In the genomic region with DNA sequence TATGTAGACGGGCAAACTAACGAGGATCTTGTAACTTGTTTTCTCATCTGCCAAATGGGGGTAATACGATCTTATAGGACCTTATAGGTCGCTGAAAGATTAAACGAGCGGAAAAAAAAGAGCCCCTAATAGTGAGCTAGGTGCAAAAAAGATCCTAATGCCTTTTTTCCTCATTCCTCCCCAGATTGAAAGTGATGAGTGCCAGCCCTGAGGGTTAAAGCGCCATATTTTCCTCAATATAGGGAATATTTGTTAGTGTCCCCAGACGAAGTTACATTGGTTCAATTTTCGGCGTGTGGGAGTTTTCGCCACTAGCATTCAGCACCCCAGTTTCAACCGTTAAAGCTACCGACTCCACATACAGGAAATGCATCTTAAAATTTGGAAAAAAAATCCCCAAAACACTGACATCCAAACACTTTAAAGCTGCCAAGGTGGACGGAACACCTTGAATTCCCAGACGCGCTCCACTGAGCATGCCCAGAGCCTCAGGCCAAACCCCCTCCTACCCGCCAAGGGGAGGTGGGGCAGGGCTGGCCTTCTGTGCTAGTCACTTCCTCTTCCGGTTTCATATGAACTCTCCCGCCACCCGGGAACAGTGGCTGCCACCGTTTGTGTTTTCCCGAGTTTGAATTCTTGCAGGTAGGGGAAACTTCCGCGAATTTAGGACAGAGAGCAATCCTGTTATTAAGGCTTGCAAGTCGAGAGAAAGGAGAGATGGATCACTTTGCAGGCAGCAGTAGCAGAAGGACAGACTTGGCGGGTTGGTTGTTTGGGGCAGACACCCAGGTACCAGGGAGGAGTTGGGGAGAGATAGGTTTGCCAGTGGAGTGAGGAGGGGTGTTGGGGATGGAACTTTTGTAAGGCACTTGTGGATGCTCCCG, we compare ENCODE assay signal across 8 cellular contexts. TPM values are rescaled to one million over a fixed set of nuclear protein-coding genes. Genes with fewer than 3 reads are reported as not detected.
DNase-seq lines count a peak whose midpoint lies in the region; ATAC-seq lines count a peak whose summit lies in the region.

A gene with protein sequence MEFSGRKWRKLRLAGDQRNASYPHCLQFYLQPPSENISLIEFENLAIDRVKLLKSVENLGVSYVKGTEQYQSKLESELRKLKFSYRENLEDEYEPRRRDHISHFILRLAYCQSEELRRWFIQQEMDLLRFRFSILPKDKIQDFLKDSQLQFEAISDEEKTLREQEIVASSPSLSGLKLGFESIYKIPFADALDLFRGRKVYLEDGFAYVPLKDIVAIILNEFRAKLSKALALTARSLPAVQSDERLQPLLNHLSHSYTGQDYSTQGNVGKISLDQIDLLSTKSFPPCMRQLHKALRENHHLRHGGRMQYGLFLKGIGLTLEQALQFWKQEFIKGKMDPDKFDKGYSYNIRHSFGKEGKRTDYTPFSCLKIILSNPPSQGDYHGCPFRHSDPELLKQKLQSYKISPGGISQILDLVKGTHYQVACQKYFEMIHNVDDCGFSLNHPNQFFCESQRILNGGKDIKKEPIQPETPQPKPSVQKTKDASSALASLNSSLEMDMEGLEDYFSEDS (plus strand): TSS at position 571 of the 884 bp plus-strand sequence. CDS start 816 bp downstream, outside the sequence.

- H3K27me3 ChIP-seq in BLaER1 treated with 17β-estradiol and CSF1 and Interleukin-3, amounts not matched to agents 10 nM and 100 nM: no peaks in the 10 kb centered on the region

- DNase-seq in NCI-H526 treated with DMSO at 0.1 percent for 48 hours (lab: John Stamatoyannopoulos, UW): peak; percentile 80
- DNase-seq in activated CD4-positive, alpha-beta T cell treated with anti-CD3 and anti-CD28 coated beads, Interleukin-2, amount 50 U/mL, for 1 hour: peak; percentile 76
- DNase-seq in dermis blood vessel endothelial cell: peak; percentile 89
- peak; percentile 89 for DNase-seq in left lobe of liver (ENCODE audit: low spot score)
- peak; percentile 86 to 88 for DNase-seq in stimulated activated CD4-positive, alpha-beta T cell treated with anti-CD3 and anti-CD28 coated beads, Interleukin-2, amount 100 ng/mL, for 24 hours

- H4K20me1 ChIP-seq in BLaER1 treated with 17β-estradiol and CSF1 and Interleukin-3, amounts not matched to agents 10 nM and 100 nM: no peaks in the 10 kb centered on the region

- peaks cover 15 to 24% (median 20%) of the 10 kb centered on the region in 10 experiments for H3K4me1 ChIP-seq in BLaER1 treated with 17β-estradiol and CSF1 and Interleukin-3, amounts not matched to agents 10 nM and 100 nM

- peak within 1 kb of the TSS; percentile 72 to 84 (median 82) for H3K9ac ChIP-seq in BLaER1 treated with 17β-estradiol and CSF1 and Interleukin-3, amounts not matched to agents 10 nM and 100 nM

- peak within 1 kb of the TSS; percentile 71 to 85 (median 78) for H3K4me3 ChIP-seq in BLaER1 treated with 17β-estradiol and CSF1 and Interleukin-3, amounts not matched to agents 10 nM and 100 nM

- ATAC-seq in GM19328 (IDR thresholded peaks at IDR 0.05; ENCODE audit: unreplicated experiment): peak; percentile 85
- ATAC-seq in HG03469 (IDR thresholded peaks at IDR 0.05; ENCODE audit: unreplicated experiment): peak; percentile 70
- ATAC-seq in left lobe of liver: peak; percentile 96

- H3K9me3 ChIP-seq in BLaER1 treated with 17β-estradiol and CSF1 and Interleukin-3, amounts not matched to agents 10 nM and 100 nM (replicated peaks in 1 of 11): peaks cover 0 to 7% (median 0%) of the 10 kb centered on the region in 11 experiments; a peak in 3 of 22 replicates

- H3K27ac ChIP-seq in BLaER1 treated with 17β-estradiol and CSF1 and Interleukin-3, amounts not matched to agents 10 nM and 100 nM: peak within 1 kb of the TSS in 10 of 11 experiments; percentile 63 to 82 (median 78); a peak in 21 of 22 replicates

- H3K4me2 ChIP-seq in BLaER1 treated with 17β-estradiol and CSF1 and Interleukin-3, amounts not matched to agents 10 nM and 100 nM: peak within 1 kb of the TSS; percentile 81 to 94 (median 92)

- H3K36me3 ChIP-seq in BLaER1 treated with 17β-estradiol and CSF1 and Interleukin-3, amounts not matched to agents 10 nM and 100 nM: peaks cover 26 to 39% (median 35%) of the 10 kb centered on the region in 11 experiments

RNA-seq across cellular contexts. Expression of the gene that starts here (rescaled TPM):
- total RNA-seq in dermis blood vessel endothelial cell (16.2 and 22.4 TPM in 2 replicates), left lobe of liver (4.3 TPM)

Comparison
In these comparisons a context has a peak if more than half of its experiments do, and no peak if none do; other contexts are left out.
1. Peak in every context shown above with its lines: DNase-seq, ATAC-seq, H3K4me3 ChIP-seq and H3K27ac ChIP-seq.